ENCODE assay signal across 9 cellular contexts in genomic region chr9:16653491-16654407, GRCh38.
DNase-seq lines count a peak whose midpoint lies in the region; ATAC-seq and TF ChIP-seq lines count a peak whose summit lies in the region.
"Had no signal": no experiment of that assay in that cellular context is flagged by ENCODE, and none has a peak within 500 bp of the region (broad histone marks: within the 10 kb centered on the region; RNA-seq: fewer than 3 reads in every experiment).

No MANE protein-coding gene starts in this region.

- in situ Hi-C loops in ACHN (cut with HindIII; ENCODE audit: low pct_ligation_motif_present, low pct_unique_long_range_greater_than_20kb, low sequenced_read_pairs): no loop called here

- H3K36me3 Mint-ChIP-seq in CD4-positive, alpha-beta T cell (ENCODE audit: low read depth): no peaks in the 10 kb centered on the region

- DNase-seq in ACHN (peak; percentile 33), NCI-H2227 (lab: John Stamatoyannopoulos, UW; ENCODE audit: unreplicated experiment) (peak; percentile 76), esophagus squamous epithelium (lab: John Stamatoyannopoulos, UW) (no peak)
- DNase-seq in stimulated activated CD4-positive, alpha-beta T cell treated with anti-CD3 and anti-CD28 coated beads, Interleukin-1b, Interleukin-23, amount 100 ng/mL, for 48 hours: no peak
- no peak for DNase-seq in activated CD4-positive, alpha-beta T cell treated with anti-CD3 and anti-CD28 coated beads for 1 hour
- DNase-seq in CD4-positive, alpha-beta T cell: no peak
- DNase-seq: NCI-H146 had no signal

- TF ChIP-seq CTCF in esophagus squamous epithelium (IDR thresholded peaks at IDR 0.05): no peak
- no peak for TF ChIP-seq CTCF in CD4-positive, alpha-beta T cell (IDR thresholded peaks at IDR 0.05)

- WGBS in esophagus squamous epithelium, 2 donors: 33 to 38% methylated on average over 11 to 13 of the region's 13 CpGs

- H3K27me3 Mint-ChIP-seq in CD4-positive, alpha-beta T cell: no peaks in the 10 kb centered on the region

- no peak overlapping the region for H3K9ac ChIP-seq in mucosa of rectum (ENCODE audit: low read depth in 1 of 2, low read length in 2 of 2)

- no peak overlapping the region for H3K27ac Mint-ChIP-seq in CD4-positive, alpha-beta T cell

- H3K36me3 ChIP-seq in esophagus squamous epithelium (no peaks in the 10 kb centered on the region), mucosa of rectum (ENCODE audit: control insufficient read depth in 2 of 2, insufficient read depth in 2 of 2, low read length in 2 of 2) (no peaks in the 10 kb centered on the region)

- no peaks in the 10 kb centered on the region for H3K4me1 Mint-ChIP-seq in CD4-positive, alpha-beta T cell (ENCODE audit: low read depth)

- H3K4me3 Mint-ChIP-seq in CD4-positive, alpha-beta T cell: no peak overlapping the region

- ATAC-seq in HG03095 (IDR thresholded peaks at IDR 0.05; ENCODE audit: unreplicated experiment): no peak
- no peak for ATAC-seq in CD4-positive, alpha-beta T cell (ENCODE audit: poor library complexity)

- no peak for TF ChIP-seq POLR2A in esophagus squamous epithelium (IDR thresholded peaks at IDR 0.05)

- POLR2A ChIA-PET in CD4-positive, alpha-beta T cell (lab: Charles Lee): no interaction called here

- H3K4me1 ChIP-seq in esophagus squamous epithelium: peaks cover 0 to 15% (median 9%) of the 10 kb centered on the region in 3 donors
- no peaks in the 10 kb centered on the region for H3K4me1 ChIP-seq in mucosa of rectum (ENCODE audit: control insufficient read depth in 2 of 2, insufficient read depth in 2 of 2, low read length in 2 of 2)

- H3K27ac ChIP-seq in esophagus squamous epithelium (peak overlapping the region in 2 of 4 donors; percentile 40 to 58), mucosa of rectum (ENCODE audit: low read depth in 2 of 2, low read length in 2 of 2) (no peak overlapping the region)
- H3K27ac ChIP-seq in CD4-positive, alpha-beta T cell (ENCODE audit: low read depth, low read length): no peak overlapping the region

- no peaks in the 10 kb centered on the region for H3K9me3 ChIP-seq in esophagus squamous epithelium
- H3K9me3 ChIP-seq in mucosa of rectum (ENCODE audit: control insufficient read depth in 2 of 2, low read length in 2 of 2): no peaks in the 10 kb centered on the region
- no peaks in the 10 kb centered on the region for H3K9me3 ChIP-seq in CD4-positive, alpha-beta T cell (ENCODE audit: control insufficient read depth, low read length)

- H3K4me3 ChIP-seq in esophagus squamous epithelium (peak overlapping the region in 3 of 4 donors; percentile 16 to 54 (median 27)), mucosa of rectum (ENCODE audit: low read length in 2 of 2) (peak overlapping the region; percentile 23 to 26)

- peaks cover 4% of the 10 kb centered on the region for H3K9me3 Mint-ChIP-seq in CD4-positive, alpha-beta T cell

- H3K27me3 ChIP-seq in esophagus squamous epithelium (no peaks in the 10 kb centered on the region), mucosa of rectum (ENCODE audit: control insufficient read depth in 2 of 2, insufficient read depth in 2 of 2, low read length in 2 of 2) (no peaks in the 10 kb centered on the region)
- no peaks in the 10 kb centered on the region for H3K27me3 ChIP-seq in CD4-positive, alpha-beta T cell (ENCODE audit: control insufficient read depth, insufficient read depth, low read length)

- CTCF ChIA-PET in CD4-positive, alpha-beta T cell (lab: Charles Lee): no interaction called here

- intact Hi-C loops in esophagus squamous epithelium (cut with DNase I): no loop called here
- intact Hi-C loops in CD4-positive, alpha-beta T cell (cut with DNase I, micrococcal nuclease): no loop called here

Comparison
In these comparisons a context has a peak if more than half of its experiments do, and no peak if none do; other contexts are left out.
1. DNase-seq: peak in ACHN (single experiment) and NCI-H2227 (single experiment); none in esophagus squamous epithelium (single experiment), stimulated activated CD4-positive, alpha-beta T cell treated with anti-CD3 and anti-CD28 coated beads, Interleukin-1b, Interleukin-23, amount 100 ng/mL, for 48 hours (single experiment), activated CD4-positive, alpha-beta T cell treated with anti-CD3 and anti-CD28 coated beads for 1 hour (single experiment) and CD4-positive, alpha-beta T cell (0 of 10).